Comparison of ENCODE assay signal across 23 cellular contexts in the genomic region with DNA sequence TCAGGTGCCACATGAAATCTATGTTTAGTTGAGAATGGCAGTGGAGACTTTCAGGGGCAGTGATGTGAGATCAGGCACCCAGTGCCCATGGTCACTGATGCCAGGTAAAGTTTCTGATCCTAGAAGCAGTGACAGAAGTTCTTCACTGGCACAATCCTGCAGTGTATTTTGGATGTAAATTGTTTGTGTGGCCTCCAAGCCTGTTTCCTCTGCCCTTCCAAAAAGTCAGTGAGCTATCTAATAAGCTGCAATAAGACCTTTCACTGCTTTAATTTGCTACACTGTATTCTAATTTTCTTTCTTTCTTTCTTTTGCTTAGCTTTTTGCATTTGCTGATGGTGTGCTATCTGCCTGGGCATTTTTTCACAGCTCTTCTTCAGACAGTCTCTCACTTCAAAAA.
"Had no signal": no experiment of that assay in that cellular context is flagged by ENCODE, and none has a peak within 500 bp of the region (broad histone marks: within the 10 kb centered on the region; RNA-seq: fewer than 3 reads in every experiment).

No MANE protein-coding gene starts in this region.

- ATAC-seq: activated CD4-positive, alpha-beta T cell treated with anti-CD3 and anti-CD28 coated beads for 36 hours; activated T-helper 17 cell treated with anti-CD3 and anti-CD28 coated beads, Interleukin-2, amount 50 U/mL, for 72 hours; body of pancreas; T-cell had no signal

- H3K9me3 ChIP-seq: ascending aorta, body of pancreas had no signal

- H3K9ac ChIP-seq: KMS-11 had no signal

- H3K4me3 ChIP-seq: ascending aorta, body of pancreas, PC-9, SK-N-MC had no signal

- H3K36me3 ChIP-seq: ascending aorta, WERI-Rb-1 had no signal

- H3K27ac ChIP-seq: ascending aorta, body of pancreas, KMS-11, PC-9, SK-N-MC, WERI-Rb-1 had no signal

- H3K27me3 ChIP-seq: ascending aorta, body of pancreas had no signal

- H3K4me3 Mint-ChIP-seq: activated CD4-positive, alpha-beta memory T cell treated with anti-CD3 and anti-CD28 coated beads, Interleukin-2, amount 10 ng/mL, durations not matched to agents 7 days and 5 days; activated CD4-positive, alpha-beta T cell treated with anti-CD3 and anti-CD28 coated beads for 36 hours; activated T-helper 17 cell treated with anti-CD3 and anti-CD28 coated beads, Interleukin-2, amount 50 U/mL, for 72 hours; central memory CD8-positive, alpha-beta T cell; T-cell had no signal

- DNase-seq: activated CD4-positive, alpha-beta memory T cell treated with anti-CD3 and anti-CD28 coated beads, Interleukin-2, amount 10 ng/mL, durations not matched to agents 7 days and 5 days; activated CD4-positive, alpha-beta T cell treated with anti-CD3 and anti-CD28 coated beads for 36 hours; activated CD4-positive, alpha-beta T cell treated with anti-CD3 and anti-CD28 coated beads, Interleukin-2, amount 50 U/mL, for 1 hour; activated gamma-delta T cell treated with Interleukin-2 at 50 U/mL for 16 hours; activated naive CD4-positive, alpha-beta T cell treated with anti-CD3 and anti-CD28 coated beads, Interleukin-2, amount 50 U/mL, for 16 hours; activated T-cell treated with anti-CD3 and anti-CD28 coated beads for 4 hours; activated T-cell treated with anti-CD3 and anti-CD28 coated beads, Interleukin-2, amount 50 U/mL, for 48 hours; body of pancreas; NCI-H1092; NCI-H1930; NCI-H2171; NCI-H2227 treated with DMSO at 0.1 percent for 48 hours; NCI-H446 treated with DMSO at 0.1 percent for 48 hours; NCI-H526; NCI-H774; PC-9; T-cell; WERI-Rb-1 had no signal

- H3K27me3 Mint-ChIP-seq: activated CD4-positive, alpha-beta memory T cell treated with anti-CD3 and anti-CD28 coated beads, Interleukin-2, amount 10 ng/mL, durations not matched to agents 7 days and 5 days; activated CD4-positive, alpha-beta T cell treated with anti-CD3 and anti-CD28 coated beads for 36 hours; activated T-helper 17 cell treated with anti-CD3 and anti-CD28 coated beads, Interleukin-2, amount 50 U/mL, for 72 hours; central memory CD8-positive, alpha-beta T cell; T-cell had no signal

- H3K4me2 ChIP-seq: KMS-11, PC-9 had no signal

- H3K4me1 Mint-ChIP-seq: activated CD4-positive, alpha-beta memory T cell treated with anti-CD3 and anti-CD28 coated beads, Interleukin-2, amount 10 ng/mL, durations not matched to agents 7 days and 5 days; activated CD4-positive, alpha-beta T cell treated with anti-CD3 and anti-CD28 coated beads for 36 hours; activated T-helper 17 cell treated with anti-CD3 and anti-CD28 coated beads, Interleukin-2, amount 50 U/mL, for 72 hours; central memory CD8-positive, alpha-beta T cell; T-cell had no signal

- H3K4me1 ChIP-seq: ascending aorta, body of pancreas had no signal

- H2AFZ ChIP-seq: PC-9 had no signal

- H3K27ac Mint-ChIP-seq: activated CD4-positive, alpha-beta memory T cell treated with anti-CD3 and anti-CD28 coated beads, Interleukin-2, amount 10 ng/mL, durations not matched to agents 7 days and 5 days; activated CD4-positive, alpha-beta T cell treated with anti-CD3 and anti-CD28 coated beads for 36 hours; activated T-helper 17 cell treated with anti-CD3 and anti-CD28 coated beads, Interleukin-2, amount 50 U/mL, for 72 hours; T-cell had no signal

- H3K36me3 Mint-ChIP-seq: T-cell had no signal
